11 cellular contexts compared by ENCODE assay signal in genomic region chr5:161549106-161549505, GRCh38. TPM values are rescaled to one million over a fixed set of nuclear protein-coding genes. Genes with fewer than 3 reads are reported as not detected.
DNase-seq lines count a peak whose midpoint lies in the region; ATAC-seq and TF ChIP-seq lines count a peak whose summit lies in the region.
"Had no signal": no experiment of that assay in that cellular context is flagged by ENCODE, and none has a peak within 500 bp of the region (broad histone marks: within the 10 kb centered on the region; RNA-seq: fewer than 3 reads in every experiment).

No MANE protein-coding gene starts in this region.

- H3K27me3 ChIP-seq in MG63 = peaks cover 42% of the 10 kb centered on the region
- peaks cover 0 to 4% of the 10 kb centered on the region in 2 donors for H3K27me3 ChIP-seq in naive thymus-derived CD4-positive, alpha-beta T cell (ENCODE audit: control insufficient read depth in 2 of 2, insufficient read depth in 2 of 2, low read length in 2 of 2)

- H3K36me3 Mint-ChIP-seq in naive thymus-derived CD4-positive, alpha-beta T cell = peaks cover 0 to 10% (median 0%) of the 10 kb centered on the region in 5 donors
- H3K36me3 Mint-ChIP-seq: CD8-positive, alpha-beta memory T cell had no signal

- POLR2A ChIA-PET in naive thymus-derived CD4-positive, alpha-beta T cell (lab: Charles Lee) = no interaction called here

- no peak for TF ChIP-seq CTCF in fibroblast of mammary gland (conservative IDR thresholded peaks at IDR 0.05; ENCODE audit: control insufficient read depth, insufficient read depth, low read depth, low read length)

- ATAC-seq in naive thymus-derived CD4-positive, alpha-beta T cell = peak; percentile 18
- ATAC-seq in GM18858 (IDR thresholded peaks at IDR 0.05; ENCODE audit: unreplicated experiment) = no peak

- H3K9me3 ChIP-seq in MG63 = 0 out of 2 replicates have a peak, but pooled peaks cover 2% of the 10 kb centered on the region
- no peaks in the 10 kb centered on the region for H3K9me3 ChIP-seq in naive thymus-derived CD4-positive, alpha-beta T cell (ENCODE audit: control insufficient read depth in 2 of 3, low read length in 3 of 3)

- peaks cover 11 to 28% (median 15%) of the 10 kb centered on the region in 7 donors for H3K4me1 Mint-ChIP-seq in naive thymus-derived CD4-positive, alpha-beta T cell

- H3K27me3 Mint-ChIP-seq in naive thymus-derived CD4-positive, alpha-beta T cell = peaks cover 44 to 72% (median 62%) of the 10 kb centered on the region in 5 donors

- DNase-seq in D341Med (ENCODE audit: low spot score) (peak; percentile 12), MG63 (peak; percentile 31), fibroblast of mammary gland (ENCODE audit: low read depth) (peak; percentile 28), NCI-H2227 (lab: John Stamatoyannopoulos, UW; ENCODE audit: unreplicated experiment) (no peak), GOT3 (lab: John Stamatoyannopoulos, UW) (no peak)
- DNase-seq in naive thymus-derived CD4-positive, alpha-beta T cell = no peak
- DNase-seq in stimulated activated naive CD4-positive, alpha-beta T cell (lab: John Stamatoyannopoulos, UW) = no peak
- DNase-seq: CD8-positive, alpha-beta memory T cell; PC-9 had no signal

- peak overlapping the region in 5 of 10 donors; percentile 29 to 43 (median 42) for H3K4me3 Mint-ChIP-seq in naive thymus-derived CD4-positive, alpha-beta T cell

- no peaks in the 10 kb centered on the region for H3K4me1 ChIP-seq in naive thymus-derived CD4-positive, alpha-beta T cell (ENCODE audit: control insufficient read depth in 2 of 2, insufficient read depth in 2 of 2, low read length in 2 of 2)

- no peak overlapping the region for H3K27ac ChIP-seq in naive thymus-derived CD4-positive, alpha-beta T cell (ENCODE audit: low read depth, low read length)
- H3K27ac ChIP-seq: PC-9 had no signal

- intact Hi-C loops in naive thymus-derived CD4-positive, alpha-beta T cell (cut with micrococcal nuclease) = loop anchor here in 1 of 2 donors (10.0 kb wide), 1 partner anchor 1114 kb away; no protein-coding TSS in a partner anchor

- H3K4me3 ChIP-seq in MG63 (no peak overlapping the region), fibroblast of mammary gland (ENCODE audit: control insufficient read depth, low read depth, low read length) (no peak overlapping the region)
- H3K4me3 ChIP-seq in naive thymus-derived CD4-positive, alpha-beta T cell (ENCODE audit: low read length) = no peak overlapping the region
- H3K4me3 ChIP-seq: PC-9 had no signal

- no peaks in the 10 kb centered on the region for H3K36me3 ChIP-seq in MG63
- no peaks in the 10 kb centered on the region for H3K36me3 ChIP-seq in naive thymus-derived CD4-positive, alpha-beta T cell (ENCODE audit: control insufficient read depth in 2 of 3, insufficient read depth in 3 of 3, low read length in 3 of 3)

- peaks cover 2 to 33% (median 8%) of the 10 kb centered on the region in 11 donors for H3K9me3 Mint-ChIP-seq in naive thymus-derived CD4-positive, alpha-beta T cell

- CTCF ChIA-PET in naive thymus-derived CD4-positive, alpha-beta T cell (lab: Charles Lee) = no interaction called here

- peak overlapping the region in 1 of 9 donors; percentile 11 for H3K27ac Mint-ChIP-seq in naive thymus-derived CD4-positive, alpha-beta T cell
- H3K27ac Mint-ChIP-seq: CD8-positive, alpha-beta memory T cell had no signal

RNA-seq across cellular contexts. Expression of gene GABRB2, which starts 2.6 kb away (rescaled TPM):
- not detected in 2 replicates for total RNA-seq in MG63 (2014; rRNA removed; shearing (Covaris generic); ENCODE audit: low replicate concordance)
- total RNA-seq in naive thymus-derived CD4-positive, alpha-beta T cell = not detected
- not detected for polyA plus RNA-seq in naive thymus-derived CD4-positive, alpha-beta T cell
- total RNA-seq: CD8-positive, alpha-beta memory T cell; glomerular endothelial cell; PC-9 had no signal
- polyA plus RNA-seq: CD8-positive, alpha-beta memory T cell had no signal

Comparison
In these comparisons a context has a peak if more than half of its experiments do, and no peak if none do; other contexts are left out.
1. DNase-seq: peak in D341Med (single experiment), MG63 (single experiment) and fibroblast of mammary gland (single experiment); none in naive thymus-derived CD4-positive, alpha-beta T cell (0 of 9), NCI-H2227 (single experiment), stimulated activated naive CD4-positive, alpha-beta T cell (0 of 6) and GOT3 (single experiment).